8 cellular contexts compared by ENCODE assay signal in the genomic region with DNA sequence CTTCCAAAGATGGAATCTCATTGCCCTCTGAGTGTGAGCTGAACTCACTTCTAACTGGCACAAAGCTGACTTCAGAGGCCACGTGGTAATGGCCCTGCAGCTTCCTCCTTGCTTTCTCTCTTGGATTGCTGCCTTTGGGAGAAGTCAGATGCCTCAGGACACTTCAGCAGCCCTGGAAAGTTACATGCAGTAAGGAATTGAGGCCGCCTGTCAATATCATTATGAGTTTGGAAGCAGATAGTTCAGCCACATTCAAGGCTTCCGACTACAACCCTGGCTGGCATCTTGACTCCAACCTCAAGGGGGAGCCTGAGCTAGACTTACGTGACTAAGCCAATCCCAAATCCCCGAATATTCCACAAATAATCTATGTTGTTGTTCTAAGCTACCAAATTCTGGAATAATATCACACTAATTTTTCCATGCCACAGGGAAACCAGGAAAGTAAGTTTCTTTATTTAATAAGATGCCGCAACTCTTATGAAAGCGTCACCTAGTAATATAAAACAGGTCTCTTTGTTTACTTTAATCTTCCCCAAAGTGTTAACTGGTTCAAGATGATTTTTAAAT. TPM values are rescaled to one million over a fixed set of nuclear protein-coding genes. Genes with fewer than 3 reads are reported as not detected.
DNase-seq lines count a peak whose midpoint lies in the region; ATAC-seq and TF ChIP-seq lines count a peak whose summit lies in the region.

No MANE protein-coding gene starts in this region.

- no peaks in the 10 kb centered on the region for H3K27me3 Mint-ChIP-seq in CD14-positive monocyte (ENCODE audit: low read depth in 3 of 3)
- H3K27me3 Mint-ChIP-seq in neural progenitor cell (ENCODE audit: insufficient read depth, low read depth), result no peaks in the 10 kb centered on the region
- H3K27me3 Mint-ChIP-seq in CD8-positive, alpha-beta memory T cell, result no peaks in the 10 kb centered on the region
- H3K27me3 Mint-ChIP-seq in activated CD4-positive, alpha-beta memory T cell treated with anti-CD3 and anti-CD28 coated beads, Interleukin-2, amount 10 ng/mL, durations not matched to agents 7 days and 5 days, result no peaks in the 10 kb centered on the region

- ATAC-seq in HG03469 (IDR thresholded peaks at IDR 0.05; ENCODE audit: unreplicated experiment), result no peak

- H3K4me3 ChIP-seq in H7 (ENCODE audit: insufficient read depth, low read depth, low read length) (no peak overlapping the region), SJCRH30 (no peak overlapping the region), neural progenitor cell (no peak overlapping the region)
- H3K4me3 ChIP-seq in CD8-positive, alpha-beta memory T cell (ENCODE audit: low read length), result no peak overlapping the region

- H3K27me3 ChIP-seq in H7 (ENCODE audit: control insufficient read depth, insufficient read depth, low read length) (no peaks in the 10 kb centered on the region), SJCRH30 (no peaks in the 10 kb centered on the region), neural progenitor cell (no peaks in the 10 kb centered on the region)
- no peaks in the 10 kb centered on the region for H3K27me3 ChIP-seq in CD8-positive, alpha-beta memory T cell (ENCODE audit: insufficient read depth, low read length, poor library complexity, severe bottlenecking)

- intact Hi-C loops in CD14-positive monocyte (cut with micrococcal nuclease), result loop anchor here in 1 of 2 donors (5.0 kb wide), 1 partner anchor 252 kb away; no protein-coding TSS in a partner anchor

- H3K9ac ChIP-seq in neural progenitor cell, result no peak overlapping the region

- CTCF ChIA-PET in CD8-positive, alpha-beta memory T cell (lab: Charles Lee), result interaction anchor here (0.8 to 2.3 kb wide), 2 partner anchors 13 to 261 kb away, joined by 3 to 8 read pairs; partner anchors contain the start of gene CEP20
- CTCF ChIA-PET in activated CD4-positive, alpha-beta memory T cell treated with anti-CD3 and anti-CD28 coated beads, Interleukin-2, amount 10 ng/mL, durations not matched to agents 7 days and 5 days (lab: Charles Lee), result interaction anchor here (0.7 to 3.4 kb wide), 5 partner anchors 13 to 234 kb away, joined by 3 to 12 read pairs (median 3); partner anchors contain the start of gene CEP20

- H3K4me2 ChIP-seq in neural progenitor cell, result no peak overlapping the region

- H3F3A ChIP-seq in neural progenitor cell (ENCODE audit: low read depth), result peaks cover 7% of the 10 kb centered on the region

- H3K79me2 ChIP-seq in neural progenitor cell (ENCODE audit: low read depth), result no peaks in the 10 kb centered on the region

- no peak overlapping the region for H2AFZ ChIP-seq in neural progenitor cell (replicated peaks)

- peak; percentile 63 for TF ChIP-seq CTCF in CD14-positive monocyte (IDR thresholded peaks at IDR 0.05)
- peak; percentile 74 for TF ChIP-seq CTCF in neural progenitor cell (IDR thresholded peaks at IDR 0.05)

- peaks cover 3% of the 10 kb centered on the region for H3K36me3 ChIP-seq in H7 (replicated peaks; ENCODE audit: control insufficient read depth, insufficient read depth, low read length)
- H3K36me3 ChIP-seq in SJCRH30, result peaks cover 14% of the 10 kb centered on the region; the same call in 1 of the 2 replicates
- no peaks in the 10 kb centered on the region for H3K36me3 ChIP-seq in neural progenitor cell
- H3K36me3 ChIP-seq in CD8-positive, alpha-beta memory T cell (ENCODE audit: insufficient read depth, low read length), result peaks cover 13% of the 10 kb centered on the region

- H3K36me3 Mint-ChIP-seq in CD14-positive monocyte, result peaks cover 59 to 83% of the 10 kb centered on the region in 2 donors
- H3K36me3 Mint-ChIP-seq in neural progenitor cell, result peaks cover 10% of the 10 kb centered on the region
- peaks cover 0 to 74% (median 22%) of the 10 kb centered on the region in 3 donors for H3K36me3 Mint-ChIP-seq in CD8-positive, alpha-beta memory T cell
- peaks cover 35% of the 10 kb centered on the region for H3K36me3 Mint-ChIP-seq in activated CD4-positive, alpha-beta memory T cell treated with anti-CD3 and anti-CD28 coated beads, Interleukin-2, amount 10 ng/mL, durations not matched to agents 7 days and 5 days (ENCODE audit: low read depth)

- DNase-seq in CD14-positive monocyte (ENCODE audit: low spot score), result no peak
- DNase-seq in H7, result peak; percentile 63
- DNase-seq in SJCRH30, result peak; percentile 29 to 46
- peak; percentile 78 for DNase-seq in fibroblast of gingiva (ENCODE audit: low read depth)
- DNase-seq in neural progenitor cell (ENCODE audit: low spot score), result peak; percentile 70
- DNase-seq in CD8-positive, alpha-beta memory T cell, result no peak
- DNase-seq in activated CD4-positive, alpha-beta memory T cell treated with anti-CD3 and anti-CD28 coated beads, Interleukin-2, amount 10 ng/mL, durations not matched to agents 7 days and 5 days, result no peak

- H4K20me1 ChIP-seq in neural progenitor cell (ENCODE audit: low read depth), result peaks cover 5% of the 10 kb centered on the region

- H3K27ac Mint-ChIP-seq in CD14-positive monocyte, result peak overlapping the region in 2 of 7 donors; percentile 8 to 57
- H3K27ac Mint-ChIP-seq in neural progenitor cell, result no peak overlapping the region
- H3K27ac Mint-ChIP-seq in CD8-positive, alpha-beta memory T cell, result peak overlapping the region in 1 of 8 donors; percentile 33
- no peak overlapping the region for H3K27ac Mint-ChIP-seq in activated CD4-positive, alpha-beta memory T cell treated with anti-CD3 and anti-CD28 coated beads, Interleukin-2, amount 10 ng/mL, durations not matched to agents 7 days and 5 days

- H3K4me1 ChIP-seq in SJCRH30 (no peaks in the 10 kb centered on the region), neural progenitor cell (no peaks in the 10 kb centered on the region)
- no peaks in the 10 kb centered on the region for H3K4me1 ChIP-seq in CD8-positive, alpha-beta memory T cell (ENCODE audit: insufficient read depth, low read length)

- POLR2A ChIA-PET in CD8-positive, alpha-beta memory T cell (lab: Charles Lee), result no interaction called here
- POLR2A ChIA-PET in activated CD4-positive, alpha-beta memory T cell treated with anti-CD3 and anti-CD28 coated beads, Interleukin-2, amount 10 ng/mL, durations not matched to agents 7 days and 5 days (lab: Charles Lee), result interaction anchor here (1.2 to 1.3 kb wide), 2 partner anchors 13 to 14 kb away, joined by 3 read pairs; partner anchors contain the start of gene CEP20

- H3K4me3 Mint-ChIP-seq in CD14-positive monocyte (peak overlapping the region in 1 of 2 donors; percentile 26), neural progenitor cell (no peak overlapping the region)
- H3K4me3 Mint-ChIP-seq in CD8-positive, alpha-beta memory T cell, result no peak overlapping the region
- no peak overlapping the region for H3K4me3 Mint-ChIP-seq in activated CD4-positive, alpha-beta memory T cell treated with anti-CD3 and anti-CD28 coated beads, Interleukin-2, amount 10 ng/mL, durations not matched to agents 7 days and 5 days

- H3K9me3 Mint-ChIP-seq in CD14-positive monocyte (no peaks in the 10 kb centered on the region), neural progenitor cell (no peaks in the 10 kb centered on the region)
- no peaks in the 10 kb centered on the region for H3K9me3 Mint-ChIP-seq in CD8-positive, alpha-beta memory T cell
- no peaks in the 10 kb centered on the region for H3K9me3 Mint-ChIP-seq in activated CD4-positive, alpha-beta memory T cell treated with anti-CD3 and anti-CD28 coated beads, Interleukin-2, amount 10 ng/mL, durations not matched to agents 7 days and 5 days

- H3K27ac ChIP-seq in SJCRH30 (no peak overlapping the region), neural progenitor cell (peak overlapping the region; percentile 50)
- H3K27ac ChIP-seq in CD8-positive, alpha-beta memory T cell (ENCODE audit: low read depth, low read length), result no peak overlapping the region

- H3K9me3 ChIP-seq in SJCRH30 (replicated peaks) (no peaks in the 10 kb centered on the region), neural progenitor cell (ENCODE audit: low read depth) (no peaks in the 10 kb centered on the region)
- H3K9me3 ChIP-seq in CD8-positive, alpha-beta memory T cell (ENCODE audit: low read length), result no peaks in the 10 kb centered on the region

- H3K4me1 Mint-ChIP-seq in CD14-positive monocyte (peaks cover 13% of the 10 kb centered on the region), neural progenitor cell (no peaks in the 10 kb centered on the region)
- H3K4me1 Mint-ChIP-seq in CD8-positive, alpha-beta memory T cell, result peaks cover 2 to 12% (median 3%) of the 10 kb centered on the region in 3 donors
- H3K4me1 Mint-ChIP-seq in activated CD4-positive, alpha-beta memory T cell treated with anti-CD3 and anti-CD28 coated beads, Interleukin-2, amount 10 ng/mL, durations not matched to agents 7 days and 5 days, result peaks cover 10% of the 10 kb centered on the region

RNA-seq across cellular contexts. Expression of gene CEP20, which starts 13.6 kb away (rescaled TPM):
- polyA plus RNA-seq in CD14-positive monocyte, result 10 to 100 TPM; 24.7 to 27.3 TPM
- total RNA-seq in H7 (2014; rRNA removed; shearing (Covaris generic)), result 56.2 and 69.5 TPM in 2 replicates
- total RNA-seq in SJCRH30 (2014; rRNA removed; shearing (Covaris generic)), result 38.6 and 44.1 TPM in 2 replicates
- total RNA-seq in neural progenitor cell (ENCODE audit: low replicate concordance), result 50.5 and 101 TPM in 2 replicates
- 10 to 100 TPM; 39.6 to 46.1 TPM for total RNA-seq in CD8-positive, alpha-beta memory T cell
- 32.5 TPM for polyA plus RNA-seq in CD8-positive, alpha-beta memory T cell
- 10 to 100 TPM; 49.7 to 56.1 TPM for total RNA-seq in activated CD4-positive, alpha-beta memory T cell treated with anti-CD3 and anti-CD28 coated beads, Interleukin-2, amount 10 ng/mL, durations not matched to agents 7 days and 5 days

RNA-seq across cellular contexts. Expression of gene MYH11, which starts 18.0 kb away (rescaled TPM):
- under 1 TPM in 1 of 2 donors, not detected in 1; 0.06 TPM for polyA plus RNA-seq in CD14-positive monocyte
- not detected in 2 replicates for total RNA-seq in H7 (2014; rRNA removed; shearing (Covaris generic))
- 0.03 and 0.08 TPM in 2 replicates for total RNA-seq in SJCRH30 (2014; rRNA removed; shearing (Covaris generic))
- 0.07 and 0.25 TPM in 2 replicates for total RNA-seq in neural progenitor cell (ENCODE audit: low replicate concordance)
- not detected for total RNA-seq in CD8-positive, alpha-beta memory T cell
- polyA plus RNA-seq in CD8-positive, alpha-beta memory T cell, result 1.1 TPM
- under 1 TPM; 0.08 to 0.10 TPM for total RNA-seq in activated CD4-positive, alpha-beta memory T cell treated with anti-CD3 and anti-CD28 coated beads, Interleukin-2, amount 10 ng/mL, durations not matched to agents 7 days and 5 days

Comparison
In these comparisons a context has a peak if more than half of its experiments do, and no peak if none do; other contexts are left out.
1. DNase-seq: peak in H7 (single experiment), SJCRH30 (2 of 2), fibroblast of gingiva (single experiment) and neural progenitor cell (single experiment); none in CD14-positive monocyte (single experiment), CD8-positive, alpha-beta memory T cell (0 of 5) and activated CD4-positive, alpha-beta memory T cell treated with anti-CD3 and anti-CD28 coated beads, Interleukin-2, amount 10 ng/mL, durations not matched to agents 7 days and 5 days (single experiment).